Comparison of ENCODE assay signal across 20 cellular contexts in the genomic region with DNA sequence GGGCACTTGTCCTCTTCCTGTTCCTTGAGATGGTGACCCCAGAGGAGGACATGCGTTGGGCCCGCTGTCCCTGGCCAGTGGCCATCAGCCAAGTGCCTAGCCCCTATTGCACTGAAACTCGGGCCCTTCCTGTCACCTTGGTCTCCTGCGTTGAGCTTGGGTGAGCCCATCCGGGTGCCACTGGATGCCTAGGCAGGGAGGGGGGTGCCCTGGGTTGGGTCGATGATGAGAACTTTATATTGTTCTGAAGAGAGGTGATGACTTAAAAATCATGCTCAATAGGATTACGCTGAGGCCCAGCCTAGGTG.
DNase-seq lines count a peak whose midpoint lies in the region; ATAC-seq and TF ChIP-seq lines count a peak whose summit lies in the region.
"Had no signal": no experiment of that assay in that cellular context is flagged by ENCODE, and none has a peak within 500 bp of the region (broad histone marks: within the 10 kb centered on the region; RNA-seq: fewer than 3 reads in every experiment).

No MANE protein-coding gene starts in this region.

- in situ Hi-C loops in transverse colon (cut with MboI; ENCODE audit: low pct_ligation_motif_present in 1 of 4, low pct_unique_long_range_greater_than_20kb in 1 of 4, low sequenced_read_pairs in 3 of 4) = no loop called here

- no peak for ATAC-seq in left lobe of liver
- ATAC-seq: activated T-cell treated with anti-CD3 and anti-CD28 coated beads, Interleukin-2, amount 50 U/mL, for 4 hours; effector memory CD8-positive, alpha-beta T cell; lower lobe of right lung; naive thymus-derived CD4-positive, alpha-beta T cell; stimulated activated effector memory CD8-positive, alpha-beta T cell treated with anti-CD3 and anti-CD28 coated beads, Interleukin-12 subunit alpha, Interleukin-12 subunit beta, amount 100 ng/mL, for 72 hours had no signal

- H3K4me1 ChIP-seq in transverse colon = no peaks in the 10 kb centered on the region
- H3K4me1 ChIP-seq: lower lobe of right lung, tibial artery had no signal

- no peak overlapping the region for H3K4me3 ChIP-seq in transverse colon
- H3K4me3 ChIP-seq: lower lobe of right lung, tibial artery had no signal

- 88% methylated on average over 7 of the region's 7 CpGs; no CpG with 5 or more reads in 1 of the 2 donors for WGBS in transverse colon (ENCODE audit: low coverage in 1 of 2), 2 donors

- no peaks in the 10 kb centered on the region for H3K36me3 Mint-ChIP-seq in activated naive CD4-positive, alpha-beta T cell treated with anti-CD3 and anti-CD28 coated beads, Interleukin-2, amount 10 ng/mL, durations not matched to agents 7 days and 5 days
- H3K36me3 Mint-ChIP-seq in activated T-helper 2 cell treated with anti-CD3 and anti-CD28 coated beads, Interferon-gamma antibody, Interleukin-2, Interleukin-4, amounts not matched to agents 10 μg/mL and 5 μg/mL and 100 μg/mL, durations not matched to agents 14 hours and 24 hours and 36 hours (ENCODE audit: low read depth) = no peaks in the 10 kb centered on the region
- H3K36me3 Mint-ChIP-seq: CD4-positive, CD25-positive, alpha-beta regulatory T cell; stimulated activated effector memory CD8-positive, alpha-beta T cell treated with anti-CD3 and anti-CD28 coated beads, Interleukin-12 subunit alpha, Interleukin-12 subunit beta, amount 100 ng/mL, for 72 hours had no signal

- no peak overlapping the region for H3K27ac Mint-ChIP-seq in activated naive CD4-positive, alpha-beta T cell treated with anti-CD3 and anti-CD28 coated beads, Interleukin-2, amount 10 ng/mL, durations not matched to agents 7 days and 5 days
- no peak overlapping the region for H3K27ac Mint-ChIP-seq in activated T-helper 2 cell treated with anti-CD3 and anti-CD28 coated beads, Interferon-gamma antibody, Interleukin-2, Interleukin-4, amounts not matched to agents 10 μg/mL and 5 μg/mL and 100 μg/mL, durations not matched to agents 14 hours and 24 hours and 36 hours
- H3K27ac Mint-ChIP-seq: CD4-positive, CD25-positive, alpha-beta regulatory T cell; effector memory CD8-positive, alpha-beta T cell; naive thymus-derived CD4-positive, alpha-beta T cell; stimulated activated effector memory CD8-positive, alpha-beta T cell treated with anti-CD3 and anti-CD28 coated beads, Interleukin-12 subunit alpha, Interleukin-12 subunit beta, amount 100 ng/mL, for 72 hours had no signal

- H3K36me3 ChIP-seq in transverse colon = no peaks in the 10 kb centered on the region
- H3K36me3 ChIP-seq: lower lobe of right lung, tibial artery had no signal

- peaks cover 52% of the 10 kb centered on the region for H3K9me3 Mint-ChIP-seq in activated naive CD4-positive, alpha-beta T cell treated with anti-CD3 and anti-CD28 coated beads, Interleukin-2, amount 10 ng/mL, durations not matched to agents 7 days and 5 days
- peaks cover 57% of the 10 kb centered on the region for H3K9me3 Mint-ChIP-seq in activated T-helper 2 cell treated with anti-CD3 and anti-CD28 coated beads, Interferon-gamma antibody, Interleukin-2, Interleukin-4, amounts not matched to agents 10 μg/mL and 5 μg/mL and 100 μg/mL, durations not matched to agents 14 hours and 24 hours and 36 hours

- H3K9me3 ChIP-seq in transverse colon = peaks cover 13 to 20% of the 10 kb centered on the region in 2 donors

- CTCF ChIA-PET in activated naive CD4-positive, alpha-beta T cell treated with anti-CD3 and anti-CD28 coated beads, Interleukin-2, amount 10 ng/mL, durations not matched to agents 7 days and 5 days (lab: Charles Lee) = no interaction called here

- DNase-seq in activated naive CD4-positive, alpha-beta T cell treated with anti-CD3 and anti-CD28 coated beads, Interleukin-2, amount 10 ng/mL, durations not matched to agents 7 days and 5 days = peak; percentile 8
- no peak for DNase-seq in activated naive CD4-positive, alpha-beta T cell treated with Interleukin-2 at 50 U/mL for 16 hours
- DNase-seq in activated T-helper 2 cell treated with anti-CD3 and anti-CD28 coated beads, Interferon-gamma antibody, Interleukin-2, Interleukin-4, amounts not matched to agents 10 μg/mL and 5 μg/mL and 100 μg/mL, durations not matched to agents 14 hours and 24 hours and 36 hours (ENCODE audit: low spot score) = peak; percentile 4
- DNase-seq in left lobe of liver (ENCODE audit: low spot score) (peak; percentile 37), transverse colon (peak; percentile 1), NCI-H2227 treated with DMSO at 0.1 percent for 48 hours (lab: John Stamatoyannopoulos, UW) (no peak), NCI-H2171 treated with DMSO at 0.1 percent for 48 hours (lab: John Stamatoyannopoulos, UW) (no peak)
- DNase-seq in central memory CD4-positive, alpha-beta T cell = no peak
- DNase-seq: activated CD4-positive, alpha-beta T cell treated with anti-CD3 and anti-CD28 coated beads for 4 hours; CD4-positive, CD25-positive, alpha-beta regulatory T cell; DMS53; effector memory CD8-positive, alpha-beta T cell; Karpas-422; NCI-H1092; T1000 had no signal

- no peak overlapping the region for H3K27ac ChIP-seq in transverse colon
- H3K27ac ChIP-seq: lower lobe of right lung, tibial artery had no signal

- no peak for TF ChIP-seq POLR2A in transverse colon (IDR thresholded peaks at IDR 0.05)

- no peak for TF ChIP-seq EP300 in transverse colon (IDR thresholded peaks at IDR 0.05; ENCODE audit: low read depth)

- intact Hi-C loops in activated T-helper 2 cell treated with anti-CD3 and anti-CD28 coated beads, Interferon-gamma antibody, Interleukin-2, Interleukin-4, amounts not matched to agents 10 μg/mL and 5 μg/mL and 100 μg/mL, durations not matched to agents 14 hours and 24 hours and 36 hours (cut with micrococcal nuclease) = no loop called here
- intact Hi-C loops in transverse colon (cut with DNase I; ENCODE audit: low total_unique reads) = no loop called here

- no peaks in the 10 kb centered on the region for H3K27me3 ChIP-seq in transverse colon
- H3K27me3 ChIP-seq: tibial artery had no signal

- H3K27me3 Mint-ChIP-seq in activated naive CD4-positive, alpha-beta T cell treated with anti-CD3 and anti-CD28 coated beads, Interleukin-2, amount 10 ng/mL, durations not matched to agents 7 days and 5 days = no peaks in the 10 kb centered on the region
- no peaks in the 10 kb centered on the region for H3K27me3 Mint-ChIP-seq in activated T-helper 2 cell treated with anti-CD3 and anti-CD28 coated beads, Interferon-gamma antibody, Interleukin-2, Interleukin-4, amounts not matched to agents 10 μg/mL and 5 μg/mL and 100 μg/mL, durations not matched to agents 14 hours and 24 hours and 36 hours (ENCODE audit: low read depth)
- H3K27me3 Mint-ChIP-seq: CD4-positive, CD25-positive, alpha-beta regulatory T cell; effector memory CD8-positive, alpha-beta T cell; naive thymus-derived CD4-positive, alpha-beta T cell had no signal

- H3K4me1 Mint-ChIP-seq in activated naive CD4-positive, alpha-beta T cell treated with anti-CD3 and anti-CD28 coated beads, Interleukin-2, amount 10 ng/mL, durations not matched to agents 7 days and 5 days = no peaks in the 10 kb centered on the region
- no peaks in the 10 kb centered on the region for H3K4me1 Mint-ChIP-seq in activated T-helper 2 cell treated with anti-CD3 and anti-CD28 coated beads, Interferon-gamma antibody, Interleukin-2, Interleukin-4, amounts not matched to agents 10 μg/mL and 5 μg/mL and 100 μg/mL, durations not matched to agents 14 hours and 24 hours and 36 hours (ENCODE audit: low read depth)
- H3K4me1 Mint-ChIP-seq: CD4-positive, CD25-positive, alpha-beta regulatory T cell; naive thymus-derived CD4-positive, alpha-beta T cell; stimulated activated effector memory CD8-positive, alpha-beta T cell treated with anti-CD3 and anti-CD28 coated beads, Interleukin-12 subunit alpha, Interleukin-12 subunit beta, amount 100 ng/mL, for 72 hours had no signal

- no peak for TF ChIP-seq CTCF in transverse colon (IDR thresholded peaks at IDR 0.05)

- no peak overlapping the region for H3K4me3 Mint-ChIP-seq in activated naive CD4-positive, alpha-beta T cell treated with anti-CD3 and anti-CD28 coated beads, Interleukin-2, amount 10 ng/mL, durations not matched to agents 7 days and 5 days
- no peak overlapping the region for H3K4me3 Mint-ChIP-seq in activated T-helper 2 cell treated with anti-CD3 and anti-CD28 coated beads, Interferon-gamma antibody, Interleukin-2, Interleukin-4, amounts not matched to agents 10 μg/mL and 5 μg/mL and 100 μg/mL, durations not matched to agents 14 hours and 24 hours and 36 hours (ENCODE audit: low read depth)
- H3K4me3 Mint-ChIP-seq: activated T-cell treated with anti-CD3 and anti-CD28 coated beads, Interleukin-2, amount 50 U/mL, for 4 hours; CD4-positive, CD25-positive, alpha-beta regulatory T cell; effector memory CD8-positive, alpha-beta T cell; naive thymus-derived CD4-positive, alpha-beta T cell; stimulated activated effector memory CD8-positive, alpha-beta T cell treated with anti-CD3 and anti-CD28 coated beads, Interleukin-12 subunit alpha, Interleukin-12 subunit beta, amount 100 ng/mL, for 72 hours had no signal

Comparison
In these comparisons a context has a peak if more than half of its experiments do, and no peak if none do; other contexts are left out.
1. DNase-seq: peak in activated naive CD4-positive, alpha-beta T cell treated with anti-CD3 and anti-CD28 coated beads, Interleukin-2, amount 10 ng/mL, durations not matched to agents 7 days and 5 days (single experiment), activated T-helper 2 cell treated with anti-CD3 and anti-CD28 coated beads, Interferon-gamma antibody, Interleukin-2, Interleukin-4, amounts not matched to agents 10 μg/mL and 5 μg/mL and 100 μg/mL, durations not matched to agents 14 hours and 24 hours and 36 hours (single experiment), left lobe of liver (single experiment) and transverse colon (single experiment); none in activated naive CD4-positive, alpha-beta T cell treated with Interleukin-2 at 50 U/mL for 16 hours (single experiment), NCI-H2227 treated with DMSO at 0.1 percent for 48 hours (single experiment), central memory CD4-positive, alpha-beta T cell (single experiment) and NCI-H2171 treated with DMSO at 0.1 percent for 48 hours (single experiment).